1 cellular context compared by ENCODE assay signal in the genomic region with DNA sequence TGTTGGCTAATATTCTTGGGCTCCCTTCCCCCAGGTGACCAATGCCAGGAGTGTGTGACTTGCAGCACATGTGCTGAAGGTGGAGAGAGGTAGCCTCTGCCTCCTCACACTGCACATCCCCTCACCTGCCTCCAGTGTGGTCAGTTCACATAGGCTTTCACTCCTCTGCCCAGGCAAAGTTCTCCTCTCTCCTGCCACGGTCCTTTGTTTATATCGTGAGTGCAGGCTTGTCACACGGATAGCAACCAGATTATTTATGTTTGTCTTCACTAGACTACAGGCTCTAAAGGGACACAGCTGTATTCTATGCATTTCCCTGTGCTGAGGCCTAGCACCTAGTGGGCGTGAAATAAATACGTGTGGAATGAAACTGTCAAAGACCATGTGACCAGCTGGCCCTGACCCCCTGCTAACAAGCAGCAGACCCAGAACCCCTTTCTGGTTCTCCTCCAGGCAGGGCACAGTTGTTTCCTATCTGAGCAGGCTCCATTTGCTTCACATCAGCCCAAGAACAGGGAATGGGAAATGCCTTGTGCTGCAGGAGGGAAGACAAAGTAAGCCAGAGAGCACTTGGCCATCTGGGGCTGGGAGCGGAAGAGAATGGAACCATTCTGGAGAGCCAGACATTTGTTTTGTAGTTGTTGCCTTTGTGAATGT.
TF ChIP-seq lines count a peak whose summit lies in the region.

No MANE protein-coding gene starts in this region.

TF ChIP-seq in GM23338, 12 proteins besides CTCF, POLR2A, EP300 and RAD21 (continued from another document):
- TF ChIP-seq, protein P1, sequence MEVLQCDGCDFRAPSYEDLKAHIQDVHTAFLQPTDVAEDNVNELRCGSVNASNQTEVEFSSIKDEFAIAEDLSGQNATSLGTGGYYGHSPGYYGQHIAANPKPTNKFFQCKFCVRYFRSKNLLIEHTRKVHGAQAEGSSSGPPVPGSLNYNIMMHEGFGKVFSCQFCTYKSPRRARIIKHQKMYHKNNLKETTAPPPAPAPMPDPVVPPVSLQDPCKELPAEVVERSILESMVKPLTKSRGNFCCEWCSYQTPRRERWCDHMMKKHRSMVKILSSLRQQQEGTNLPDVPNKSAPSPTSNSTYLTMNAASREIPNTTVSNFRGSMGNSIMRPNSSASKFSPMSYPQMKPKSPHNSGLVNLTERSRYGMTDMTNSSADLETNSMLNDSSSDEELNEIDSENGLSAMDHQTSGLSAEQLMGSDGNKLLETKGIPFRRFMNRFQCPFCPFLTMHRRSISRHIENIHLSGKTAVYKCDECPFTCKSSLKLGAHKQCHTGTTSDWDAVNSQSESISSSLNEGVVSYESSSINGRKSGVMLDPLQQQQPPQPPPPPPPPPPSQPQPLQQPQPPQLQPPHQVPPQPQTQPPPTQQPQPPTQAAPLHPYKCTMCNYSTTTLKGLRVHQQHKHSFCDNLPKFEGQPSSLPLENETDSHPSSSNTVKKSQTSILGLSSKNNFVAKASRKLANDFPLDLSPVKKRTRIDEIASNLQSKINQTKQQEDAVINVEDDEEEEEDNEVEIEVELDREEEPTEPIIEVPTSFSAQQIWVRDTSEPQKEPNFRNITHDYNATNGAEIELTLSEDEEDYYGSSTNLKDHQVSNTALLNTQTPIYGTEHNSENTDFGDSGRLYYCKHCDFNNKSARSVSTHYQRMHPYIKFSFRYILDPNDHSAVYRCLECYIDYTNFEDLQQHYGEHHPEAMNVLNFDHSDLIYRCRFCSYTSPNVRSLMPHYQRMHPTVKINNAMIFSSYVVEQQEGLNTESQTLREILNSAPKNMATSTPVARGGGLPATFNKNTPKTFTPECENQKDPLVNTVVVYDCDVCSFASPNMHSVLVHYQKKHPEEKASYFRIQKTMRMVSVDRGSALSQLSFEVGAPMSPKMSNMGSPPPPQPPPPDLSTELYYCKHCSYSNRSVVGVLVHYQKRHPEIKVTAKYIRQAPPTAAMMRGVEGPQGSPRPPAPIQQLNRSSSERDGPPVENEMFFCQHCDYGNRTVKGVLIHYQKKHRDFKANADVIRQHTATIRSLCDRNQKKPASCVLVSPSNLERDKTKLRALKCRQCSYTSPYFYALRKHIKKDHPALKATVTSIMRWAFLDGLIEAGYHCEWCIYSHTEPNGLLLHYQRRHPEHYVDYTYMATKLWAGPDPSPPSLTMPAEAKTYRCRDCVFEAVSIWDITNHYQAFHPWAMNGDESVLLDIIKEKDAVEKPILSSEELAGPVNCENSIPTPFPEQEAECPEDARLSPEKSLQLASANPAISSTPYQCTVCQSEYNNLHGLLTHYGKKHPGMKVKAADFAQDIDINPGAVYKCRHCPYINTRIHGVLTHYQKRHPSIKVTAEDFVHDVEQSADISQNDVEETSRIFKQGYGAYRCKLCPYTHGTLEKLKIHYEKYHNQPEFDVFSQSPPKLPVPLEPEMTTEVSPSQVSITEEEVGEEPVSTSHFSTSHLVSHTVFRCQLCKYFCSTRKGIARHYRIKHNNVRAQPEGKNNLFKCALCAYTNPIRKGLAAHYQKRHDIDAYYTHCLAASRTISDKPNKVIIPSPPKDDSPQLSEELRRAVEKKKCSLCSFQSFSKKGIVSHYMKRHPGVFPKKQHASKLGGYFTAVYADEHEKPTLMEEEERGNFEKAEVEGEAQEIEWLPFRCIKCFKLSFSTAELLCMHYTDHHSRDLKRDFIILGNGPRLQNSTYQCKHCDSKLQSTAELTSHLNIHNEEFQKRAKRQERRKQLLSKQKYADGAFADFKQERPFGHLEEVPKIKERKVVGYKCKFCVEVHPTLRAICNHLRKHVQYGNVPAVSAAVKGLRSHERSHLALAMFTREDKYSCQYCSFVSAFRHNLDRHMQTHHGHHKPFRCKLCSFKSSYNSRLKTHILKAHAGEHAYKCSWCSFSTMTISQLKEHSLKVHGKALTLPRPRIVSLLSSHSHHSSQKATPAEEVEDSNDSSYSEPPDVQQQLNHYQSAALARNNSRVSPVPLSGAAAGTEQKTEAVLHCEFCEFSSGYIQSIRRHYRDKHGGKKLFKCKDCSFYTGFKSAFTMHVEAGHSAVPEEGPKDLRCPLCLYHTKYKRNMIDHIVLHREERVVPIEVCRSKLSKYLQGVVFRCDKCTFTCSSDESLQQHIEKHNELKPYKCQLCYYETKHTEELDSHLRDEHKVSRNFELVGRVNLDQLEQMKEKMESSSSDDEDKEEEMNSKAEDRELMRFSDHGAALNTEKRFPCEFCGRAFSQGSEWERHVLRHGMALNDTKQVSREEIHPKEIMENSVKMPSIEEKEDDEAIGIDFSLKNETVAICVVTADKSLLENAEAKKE (CRISPR knock-in tag; IDR thresholded peaks at IDR 0.05): no peak
- TF ChIP-seq JUNB (IDR thresholded peaks at IDR 0.05; ENCODE audit: unreplicated experiment) (no peak), EZH2phosphoT487 (IDR thresholded peaks at IDR 0.05; ENCODE audit: unreplicated experiment) (no peak), EZH2 (IDR thresholded peaks at IDR 0.05; ENCODE audit: low read depth, unreplicated experiment) (no peak), NANOG (IDR thresholded peaks at IDR 0.05; ENCODE audit: borderline replicate concordance) (no peak), ZNF331 (CRISPR knock-in tag; IDR thresholded peaks at IDR 0.05; ENCODE audit: low read depth) (no peak), CREB1 (CRISPR knock-in tag; IDR thresholded peaks at IDR 0.05; ENCODE audit: low read depth) (no peak), ZNF114 (CRISPR knock-in tag; IDR thresholded peaks at IDR 0.05) (no peak), STAT1 (IDR thresholded peaks at IDR 0.05; ENCODE audit: unreplicated experiment) (no peak)
- TF ChIP-seq, protein P2, sequence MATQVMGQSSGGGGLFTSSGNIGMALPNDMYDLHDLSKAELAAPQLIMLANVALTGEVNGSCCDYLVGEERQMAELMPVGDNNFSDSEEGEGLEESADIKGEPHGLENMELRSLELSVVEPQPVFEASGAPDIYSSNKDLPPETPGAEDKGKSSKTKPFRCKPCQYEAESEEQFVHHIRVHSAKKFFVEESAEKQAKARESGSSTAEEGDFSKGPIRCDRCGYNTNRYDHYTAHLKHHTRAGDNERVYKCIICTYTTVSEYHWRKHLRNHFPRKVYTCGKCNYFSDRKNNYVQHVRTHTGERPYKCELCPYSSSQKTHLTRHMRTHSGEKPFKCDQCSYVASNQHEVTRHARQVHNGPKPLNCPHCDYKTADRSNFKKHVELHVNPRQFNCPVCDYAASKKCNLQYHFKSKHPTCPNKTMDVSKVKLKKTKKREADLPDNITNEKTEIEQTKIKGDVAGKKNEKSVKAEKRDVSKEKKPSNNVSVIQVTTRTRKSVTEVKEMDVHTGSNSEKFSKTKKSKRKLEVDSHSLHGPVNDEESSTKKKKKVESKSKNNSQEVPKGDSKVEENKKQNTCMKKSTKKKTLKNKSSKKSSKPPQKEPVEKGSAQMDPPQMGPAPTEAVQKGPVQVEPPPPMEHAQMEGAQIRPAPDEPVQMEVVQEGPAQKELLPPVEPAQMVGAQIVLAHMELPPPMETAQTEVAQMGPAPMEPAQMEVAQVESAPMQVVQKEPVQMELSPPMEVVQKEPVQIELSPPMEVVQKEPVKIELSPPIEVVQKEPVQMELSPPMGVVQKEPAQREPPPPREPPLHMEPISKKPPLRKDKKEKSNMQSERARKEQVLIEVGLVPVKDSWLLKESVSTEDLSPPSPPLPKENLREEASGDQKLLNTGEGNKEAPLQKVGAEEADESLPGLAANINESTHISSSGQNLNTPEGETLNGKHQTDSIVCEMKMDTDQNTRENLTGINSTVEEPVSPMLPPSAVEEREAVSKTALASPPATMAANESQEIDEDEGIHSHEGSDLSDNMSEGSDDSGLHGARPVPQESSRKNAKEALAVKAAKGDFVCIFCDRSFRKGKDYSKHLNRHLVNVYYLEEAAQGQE (IDR thresholded peaks at IDR 0.05; ENCODE audit: unreplicated experiment): no peak
- TF ChIP-seq, protein P3, sequence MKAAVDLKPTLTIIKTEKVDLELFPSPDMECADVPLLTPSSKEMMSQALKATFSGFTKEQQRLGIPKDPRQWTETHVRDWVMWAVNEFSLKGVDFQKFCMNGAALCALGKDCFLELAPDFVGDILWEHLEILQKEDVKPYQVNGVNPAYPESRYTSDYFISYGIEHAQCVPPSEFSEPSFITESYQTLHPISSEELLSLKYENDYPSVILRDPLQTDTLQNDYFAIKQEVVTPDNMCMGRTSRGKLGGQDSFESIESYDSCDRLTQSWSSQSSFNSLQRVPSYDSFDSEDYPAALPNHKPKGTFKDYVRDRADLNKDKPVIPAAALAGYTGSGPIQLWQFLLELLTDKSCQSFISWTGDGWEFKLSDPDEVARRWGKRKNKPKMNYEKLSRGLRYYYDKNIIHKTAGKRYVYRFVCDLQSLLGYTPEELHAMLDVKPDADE (IDR thresholded peaks at IDR 0.05): no peak
